Comparison of ENCODE assay signal across 18 cellular contexts in genomic region chr13:23881408-23881785, GRCh38. TPM values are rescaled to one million over a fixed set of nuclear protein-coding genes. Genes with fewer than 3 reads are reported as not detected.
DNase-seq lines count a peak whose midpoint lies in the region; ATAC-seq and TF ChIP-seq lines count a peak whose summit lies in the region.
"Had no signal": no experiment of that assay in that cellular context is flagged by ENCODE, and none has a peak within 500 bp of the region (broad histone marks: within the 10 kb centered on the region; RNA-seq: fewer than 3 reads in every experiment).

No MANE protein-coding gene starts in this region.

- H3K79me2 ChIP-seq in hepatocyte = peaks cover 7% of the 10 kb centered on the region

- H4K20me1 ChIP-seq in IMR-90 (ENCODE audit: insufficient read depth, low read length) (no peaks in the 10 kb centered on the region), hepatocyte (ENCODE audit: insufficient read depth, poor library complexity, severe bottlenecking) (no peaks in the 10 kb centered on the region)
- H4K20me1 ChIP-seq: BLaER1 had no signal

- TF ChIP-seq RAD21 in IMR-90 (IDR thresholded peaks at IDR 0.05; ENCODE audit: low read length) = no peak

- H3K23ac ChIP-seq in IMR-90 (ENCODE audit: low read depth, low read length) = no peak overlapping the region

- no peak overlapping the region for H2BK120ac ChIP-seq in IMR-90 (ENCODE audit: low read depth, low read length)

- H3K27me3 ChIP-seq in IMR-90 (ENCODE audit: control insufficient read depth, insufficient read depth, low read length) = no peaks in the 10 kb centered on the region
- H3K27me3 ChIP-seq in hepatocyte = no peaks in the 10 kb centered on the region
- H3K27me3 ChIP-seq in aorta (ENCODE audit: control insufficient read depth in 1 of 2, insufficient read depth in 2 of 2, low read length in 1 of 2) = no peaks in the 10 kb centered on the region
- no peaks in the 10 kb centered on the region for H3K27me3 ChIP-seq in Peyer's patch
- H3K27me3 ChIP-seq: BLaER1 had no signal

- H3K4me2 ChIP-seq in IMR-90 (ENCODE audit: low read depth, low read length) (no peak overlapping the region), hepatocyte (no peak overlapping the region)
- H3K4me2 ChIP-seq: BLaER1, GM23338 had no signal

- H3K56ac ChIP-seq in IMR-90 (ENCODE audit: extremely low read depth, insufficient read depth, low read length) = no peak overlapping the region

- POLR2A ChIA-PET in IMR-90 (lab: Charles Lee; ENCODE audit: unreplicated experiment) = no interaction called here

- no peaks in the 10 kb centered on the region for H3K4me1 ChIP-seq in IMR-90 (ENCODE audit: control insufficient read depth, insufficient read depth, low read length)
- no peaks in the 10 kb centered on the region for H3K4me1 ChIP-seq in hepatocyte (ENCODE audit: insufficient read depth)
- no peaks in the 10 kb centered on the region for H3K4me1 ChIP-seq in aorta (ENCODE audit: control insufficient read depth in 1 of 2, insufficient read depth in 2 of 2, low read length in 2 of 2)
- H3K4me1 ChIP-seq in Peyer's patch = no peaks in the 10 kb centered on the region
- H3K4me1 ChIP-seq: BLaER1 had no signal

- H2AK9ac ChIP-seq in IMR-90 (replicated peaks; ENCODE audit: low read depth, low read length, poor library complexity) = no peak overlapping the region

- no peaks in the 10 kb centered on the region for H3K9me3 ChIP-seq in IMR-90 (ENCODE audit: control insufficient read depth, insufficient read depth, low read length)
- H3K9me3 ChIP-seq in hepatocyte (ENCODE audit: low read depth) = no peaks in the 10 kb centered on the region
- H3K9me3 ChIP-seq in aorta (ENCODE audit: control insufficient read depth, low read length) = no peaks in the 10 kb centered on the region
- H3K9me3 ChIP-seq in Peyer's patch = no peaks in the 10 kb centered on the region
- H3K9me3 ChIP-seq: BLaER1 had no signal

- TF ChIP-seq POLR2A in IMR-90 (IDR thresholded peaks at IDR 0.05; ENCODE audit: low read depth, low read length) (no peak), Peyer's patch (IDR thresholded peaks at IDR 0.05) (no peak)

- no peak overlapping the region for H3K14ac ChIP-seq in IMR-90 (replicated peaks; ENCODE audit: low read depth, low read length)

- no peaks in the 10 kb centered on the region for H3K9me2 ChIP-seq in hepatocyte (replicated peaks; ENCODE audit: insufficient read depth)

- H2BK15ac ChIP-seq in IMR-90 (ENCODE audit: low read depth, low read length) = no peak overlapping the region

- no peak overlapping the region for H4K5ac ChIP-seq in IMR-90 (ENCODE audit: low read depth, low read length)

- peaks cover 0 to 11% of the 10 kb centered on the region in 2 experiments; a peak in 3 of 4 replicates for H3K79me1 ChIP-seq in IMR-90 (ENCODE audit: low read depth in 1 of 2, low read length in 2 of 2)

- no peak overlapping the region for H2BK20ac ChIP-seq in IMR-90 (ENCODE audit: low read depth, low read length)

- H3K9me1 ChIP-seq in IMR-90 (ENCODE audit: insufficient read depth, low read length) = peaks cover 9% of the 10 kb centered on the region; the same call in 1 of the 2 replicates

- no peak overlapping the region for H2AFZ ChIP-seq in IMR-90 (replicated peaks; ENCODE audit: low read length, poor library complexity)
- no peak overlapping the region for H2AFZ ChIP-seq in hepatocyte
- H2AFZ ChIP-seq: GM23338 had no signal

- no peak overlapping the region for H4K8ac ChIP-seq in IMR-90 (ENCODE audit: low read depth in 2 of 2, low read length in 2 of 2)

- dilution Hi-C loops in IMR-90 (cut with HindIII; ENCODE audit: low sequenced_read_pairs, unreplicated experiment) = no loop called here

- H3K36me3 ChIP-seq in IMR-90 (ENCODE audit: control insufficient read depth, insufficient read depth, low read length) (peaks cover 18% of the 10 kb centered on the region), hepatocyte (replicated peaks; ENCODE audit: insufficient read depth, low read depth) (no peaks in the 10 kb centered on the region), aorta (ENCODE audit: control insufficient read depth in 1 of 2, insufficient read depth in 2 of 2, low read length in 1 of 2) (peaks cover 0 to 4% of the 10 kb centered on the region in 2 donors), Peyer's patch (peaks cover 0 to 19% (median 0%) of the 10 kb centered on the region in 3 donors)

- no peak overlapping the region for H3K9ac ChIP-seq in IMR-90 (ENCODE audit: low read depth, low read length)
- H3K9ac ChIP-seq: BLaER1 had no signal

- TF ChIP-seq CTCF in IMR-90 (conservative IDR thresholded peaks at IDR 0.05; ENCODE audit: low read depth, low read length) (no peak), hepatocyte (IDR thresholded peaks at IDR 0.05; ENCODE audit: poor library complexity) (no peak), Peyer's patch (IDR thresholded peaks at IDR 0.05) (no peak)

- H2BK5ac ChIP-seq in IMR-90 (ENCODE audit: low read depth, low read length, poor library complexity, severe bottlenecking) = no peak overlapping the region

- no peak overlapping the region; the same call in 1 of the 2 replicates for H2AK5ac ChIP-seq in IMR-90 (ENCODE audit: low read depth, low read length)

- H3K18ac ChIP-seq in IMR-90 (ENCODE audit: low read depth, low read length) = no peak overlapping the region

- CTCF ChIA-PET in IMR-90 (lab: Yijun Ruan, JAX) = interaction anchor here (0.6 kb wide), 1 partner anchor 75 kb away, joined by 6 read pairs; no protein-coding TSS in a partner anchor

- no peak overlapping the region for H3K27ac ChIP-seq in IMR-90 (ENCODE audit: insufficient read depth, low read length)
- peak overlapping the region; percentile 80 for H3K27ac ChIP-seq in hepatocyte
- no peak overlapping the region for H3K27ac ChIP-seq in aorta (ENCODE audit: low read depth in 1 of 2, low read length in 2 of 2)
- H3K27ac ChIP-seq in Peyer's patch = no peak overlapping the region
- H3K27ac ChIP-seq: BLaER1 had no signal

- intact Hi-C loops in IMR-90 (cut with micrococcal nuclease) (no loop called here), aorta (cut with DNase I) (no loop called here)

- H3K4ac ChIP-seq in IMR-90 (ENCODE audit: low read depth, low read length) = 0 out of 2 replicates have a peak overlapping the region, but pooled peaks have one; percentile 43

- DNase-seq in ELF-1 (ENCODE audit: low read depth, low spot score) (peak; percentile 69), IMR-90 (no peak), hepatocyte (ENCODE audit: low spot score) (no peak), aorta (no peak), NCI-H526 treated with DMSO at 0.1 percent for 48 hours (lab: John Stamatoyannopoulos, UW) (no peak), Peyer's patch (no peak)
- no peak for DNase-seq in stimulated activated CD4-positive, alpha-beta T cell treated with anti-CD3 and anti-CD28 coated beads, Interleukin-2, amount 100 ng/mL, for 48 hours
- DNase-seq: 8988T; CD4-positive, alpha-beta memory T cell; DMS53; DND-41; EL; H7 had no signal

- H3K4me3 ChIP-seq in IMR-90 (ENCODE audit: insufficient read depth, low read depth, low read length) (no peak overlapping the region), hepatocyte (no peak overlapping the region), aorta (ENCODE audit: low read length in 2 of 2) (no peak overlapping the region), Peyer's patch (no peak overlapping the region)
- H3K4me3 ChIP-seq: BLaER1, GM23338 had no signal

- no peak for ATAC-seq in IMR-90 (ENCODE audit: low read depth)
- ATAC-seq in aorta (ENCODE audit: low FRiP score) = peak; percentile 56
- ATAC-seq: GM23338 had no signal

- H4K91ac ChIP-seq in IMR-90 (ENCODE audit: insufficient read depth, low read depth, low read length) = no peak overlapping the region

- in situ Hi-C loops in IMR-90 (cut with MboI; ENCODE audit: low sequenced_read_pairs) = loop anchor here (25.0 kb wide), 1 partner anchor 519 kb away; no protein-coding TSS in a partner anchor

- no TSS peak for BruUV-seq in IMR-90 (replicated peaks; lab: Mats Ljungman, UMichigan)

- whole genome bisulfite sequencing in IMR-90 (ENCODE audit: extremely low coverage in 2 of 2, insufficient read length in 1 of 2), 2 experiments = no CpG with 5 or more reads among the region's 8 CpGs
- 76% methylated on average over 8 of the region's 8 CpGs for WGBS in hepatocyte (ENCODE audit: low lambda C conversion rate, missing lambda C conversion rate)
- 91 to 92% methylated on average over 8 of the region's 8 CpGs for WGBS in aorta, 2 donors

TF ChIP-seq in IMR-90, 13 proteins besides CTCF, POLR2A, EP300 and RAD21:
- TF ChIP-seq RFX5 (IDR thresholded peaks at IDR 0.05; ENCODE audit: low read depth, low read length) (no peak), USF2 (IDR thresholded peaks at IDR 0.05; ENCODE audit: low read depth, low read length) (no peak), CHD1 (IDR thresholded peaks at IDR 0.05; ENCODE audit: low read depth, low read length) (no peak), MAFK (IDR thresholded peaks at IDR 0.05; ENCODE audit: low read depth, low read length) (no peak), CEBPB (IDR thresholded peaks at IDR 0.05; ENCODE audit: low read depth, low read length) (no peak), NFE2L2 (IDR thresholded peaks at IDR 0.05; ENCODE audit: low read depth, low read length) (no peak)

RNA-seq across cellular contexts. Expression of gene MIPEP, which starts 7.8 kb away (rescaled TPM):
- total RNA-seq in IMR-90 (2012; rRNA removed) (21.5 and 22.2 TPM in 2 replicates), hepatocyte (17.5 and 19.8 TPM in 2 replicates), aorta (1 to 10 TPM; 8.9 to 9.1 TPM), Peyer's patch (10 to 100 TPM; 10.7 to 17.0 (median 12.5) TPM)
- polyA plus RNA-seq in IMR-90 (2012; rRNA removed) (15.0 and 16.8 TPM in 2 replicates), hepatocyte (17.1 and 19.2 TPM in 2 replicates), aorta (1 to 10 TPM; 3.6 to 4.1 TPM)
- polyA plus RNA-seq in IMR-90 (2012; cell fraction: cytosol; rRNA removed) = 6.5 and 14.3 TPM in 2 replicates
- 4.6 and 11.4 TPM in 2 replicates for polyA plus RNA-seq in IMR-90 (2012; cell fraction: nucleus; rRNA removed; ENCODE audit: low replicate concordance)

RNA-seq across cellular contexts. Expression of gene C1QTNF9B, which starts 15.9 kb away (rescaled TPM):
- 0.56 and 0.72 TPM in 2 replicates for total RNA-seq in IMR-90 (2012; rRNA removed)
- 0.79 and 1.1 TPM in 2 replicates for polyA plus RNA-seq in IMR-90 (2012; rRNA removed)
- polyA plus RNA-seq in IMR-90 (2012; cell fraction: cytosol; rRNA removed) = 0.19 and 0.23 TPM in 2 replicates
- 0.44 and 1.5 TPM in 2 replicates for polyA plus RNA-seq in IMR-90 (2012; cell fraction: nucleus; rRNA removed; ENCODE audit: low replicate concordance)
- total RNA-seq in hepatocyte = not detected in 2 replicates
- polyA plus RNA-seq in hepatocyte = 0.29 and 0.30 TPM in 2 replicates
- total RNA-seq in aorta = under 1 TPM in 1 of 2 donors, not detected in 1; 0.93 TPM
- polyA plus RNA-seq in aorta = not detected
- under 1 TPM in 1 of 4 donors, not detected in 3; 0.80 TPM for total RNA-seq in Peyer's patch
- total RNA-seq: A673; CD4-positive, alpha-beta memory T cell; H7 had no signal
- polyA plus RNA-seq: CD14-positive monocyte, IgD-negative memory B cell had no signal
